In genomic region chr4:82890913-82891727, GRCh38 we compare ENCODE assay signal across 8 cellular contexts. TPM values are rescaled to one million over a fixed set of nuclear protein-coding genes. Genes with fewer than 3 reads are reported as not detected.
DNase-seq lines count a peak whose midpoint lies in the region; ATAC-seq lines count a peak whose summit lies in the region.

SEC31A (minus strand) TSS chr4:82891153; CDS start chr4:82881936, 9,217 bp downstream.

- H3K4me2 ChIP-seq in BLaER1 treated with 17β-estradiol and CSF1 and Interleukin-3, amounts not matched to agents 10 nM and 100 nM = peak within 1 kb of the TSS; percentile 78 to 93 (median 88)

- H3K9me3 ChIP-seq in BLaER1 treated with 17β-estradiol and CSF1 and Interleukin-3, amounts not matched to agents 10 nM and 100 nM (replicated peaks in 1 of 11) = no peaks in the 10 kb centered on the region

- H3K4me3 ChIP-seq in BLaER1 treated with 17β-estradiol and CSF1 and Interleukin-3, amounts not matched to agents 10 nM and 100 nM = peak within 1 kb of the TSS; percentile 68 to 92 (median 82)

- peaks cover 31 to 49% (median 39%) of the 10 kb centered on the region in 11 experiments for H3K36me3 ChIP-seq in BLaER1 treated with 17β-estradiol and CSF1 and Interleukin-3, amounts not matched to agents 10 nM and 100 nM

- peak within 1 kb of the TSS; percentile 82 to 98 (median 93) for H3K9ac ChIP-seq in BLaER1 treated with 17β-estradiol and CSF1 and Interleukin-3, amounts not matched to agents 10 nM and 100 nM

- H4K20me1 ChIP-seq in BLaER1 treated with 17β-estradiol and CSF1 and Interleukin-3, amounts not matched to agents 10 nM and 100 nM = peaks cover 7 to 70% (median 34%) of the 10 kb centered on the region in 11 experiments; a peak in 19 of 22 replicates

- H3K27ac ChIP-seq in BLaER1 treated with 17β-estradiol and CSF1 and Interleukin-3, amounts not matched to agents 10 nM and 100 nM = peak within 1 kb of the TSS; percentile 84 to 96 (median 93)

- DNase-seq in NCI-H69 (lab: John Stamatoyannopoulos, UW) = peak; percentile 95
- DNase-seq in activated CD4-positive, alpha-beta T cell treated with anti-CD3 and anti-CD28 coated beads, Interleukin-2, amount 50 U/mL, for 1 hour = peak; percentile 96
- peak; percentile 95 for DNase-seq in dedifferentiated amniotic fluid mesenchymal stem cell (ENCODE audit: extremely low spot score)
- DNase-seq in left lobe of liver (ENCODE audit: low spot score) = peak; percentile 99
- DNase-seq in stimulated activated CD4-positive, alpha-beta T cell treated with anti-CD3 and anti-CD28 coated beads, Interleukin-2, amount 100 ng/mL, for 4 hours (ENCODE audit: low read depth) = peak; percentile 94

- H3K4me1 ChIP-seq in BLaER1 treated with 17β-estradiol and CSF1 and Interleukin-3, amounts not matched to agents 10 nM and 100 nM = peaks cover 18 to 48% (median 32%) of the 10 kb centered on the region in 10 experiments

- ATAC-seq in GM19351 (IDR thresholded peaks at IDR 0.05; ENCODE audit: unreplicated experiment) = peak; percentile 86
- ATAC-seq in HG03521 (IDR thresholded peaks at IDR 0.05; ENCODE audit: unreplicated experiment) = peak; percentile 93
- peak; percentile 93 for ATAC-seq in left lobe of liver

- no peaks in the 10 kb centered on the region for H3K27me3 ChIP-seq in BLaER1 treated with 17β-estradiol and CSF1 and Interleukin-3, amounts not matched to agents 10 nM and 100 nM

RNA-seq across cellular contexts. Expression of gene SEC31A, which starts in this region (rescaled TPM):
- 108 TPM for total RNA-seq in left lobe of liver

Comparison
In these comparisons a context has a peak if more than half of its experiments do, and no peak if none do; other contexts are left out.
1. Peak in every context shown above with its lines: DNase-seq, ATAC-seq, H3K4me3 ChIP-seq and H3K27ac ChIP-seq.